Comparison of ENCODE assay signal across 8 cellular contexts in the genomic region with DNA sequence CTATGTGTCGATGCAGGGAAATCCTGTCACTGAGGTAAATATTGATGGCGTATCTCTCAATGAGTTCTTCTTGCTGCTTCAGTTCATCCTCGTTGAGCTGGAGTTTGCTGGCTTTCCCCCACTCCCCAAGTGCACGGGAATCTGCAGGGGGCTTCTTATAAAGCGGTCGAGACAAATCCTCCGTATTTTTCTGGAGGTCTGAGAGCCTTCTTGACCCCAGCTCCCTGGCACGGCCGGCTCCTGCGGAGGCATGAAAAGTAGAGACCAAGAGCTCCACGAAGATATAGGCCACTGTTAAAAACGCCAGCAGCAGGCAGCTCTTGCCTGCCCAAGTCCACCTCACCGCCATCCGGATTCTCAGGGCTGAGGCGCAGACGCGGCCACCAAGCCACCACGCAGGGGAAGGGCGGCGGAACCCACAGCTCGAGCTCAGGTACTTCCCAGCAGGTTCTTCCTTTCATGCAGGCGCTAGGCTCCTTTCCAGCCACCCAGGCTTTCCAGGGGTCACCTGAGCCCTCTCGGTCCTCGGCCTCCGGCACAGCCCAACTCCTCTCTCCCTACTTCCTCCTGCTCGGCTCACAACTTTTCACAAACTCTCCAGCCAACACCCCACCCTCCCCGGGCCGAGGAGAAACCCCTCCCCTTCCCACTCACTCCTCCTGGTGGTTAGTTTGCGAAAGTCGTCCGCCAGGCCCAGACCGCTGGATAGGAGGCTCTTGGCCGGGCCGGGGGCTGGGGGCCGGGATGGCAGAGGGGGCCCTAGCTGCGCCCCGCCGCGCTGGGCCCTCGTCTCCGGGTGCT. TPM values are rescaled to one million over a fixed set of nuclear protein-coding genes. Genes with fewer than 3 reads are reported as not detected.
DNase-seq lines count a peak whose midpoint lies in the region; ATAC-seq, FAIRE-seq and TF ChIP-seq lines count a peak whose summit lies in the region.

TSS of gene GALNT4 (minus strand) at position 596 of the 801 bp plus-strand sequence. CDS start at position 349, 247 bp downstream.

- peaks cover 35% of the 10 kb centered on the region for H3K36me3 Mint-ChIP-seq in activated T-helper 2 cell treated with anti-CD3 and anti-CD28 coated beads, Interferon-gamma antibody, Interleukin-2, Interleukin-4, amounts not matched to agents 10 μg/mL and 5 μg/mL and 100 μg/mL, durations not matched to agents 14 hours and 24 hours and 36 hours (ENCODE audit: low read depth)
- H3K36me3 Mint-ChIP-seq in nephron (ENCODE audit: low read depth) = peaks cover 18% of the 10 kb centered on the region
- peaks cover 28% of the 10 kb centered on the region for H3K36me3 Mint-ChIP-seq in stimulated activated naive CD8-positive, alpha-beta T cell treated with anti-CD3 and anti-CD28 coated beads, Interleukin-15, Interleukin-2, amounts not matched to agents 100 ng/mL and 50 ng/mL, for 24 hours (ENCODE audit: low read depth)

- peak within 1 kb of the TSS; percentile 99 for H3K27ac Mint-ChIP-seq in activated T-helper 2 cell treated with anti-CD3 and anti-CD28 coated beads, Interferon-gamma antibody, Interleukin-2, Interleukin-4, amounts not matched to agents 10 μg/mL and 5 μg/mL and 100 μg/mL, durations not matched to agents 14 hours and 24 hours and 36 hours
- H3K27ac Mint-ChIP-seq in nephron = peak within 1 kb of the TSS; percentile 92 to 97 (median 97)
- H3K27ac Mint-ChIP-seq in stimulated activated naive CD8-positive, alpha-beta T cell treated with anti-CD3 and anti-CD28 coated beads, Interleukin-15, Interleukin-2, amounts not matched to agents 100 ng/mL and 50 ng/mL, for 24 hours = peak within 1 kb of the TSS; percentile 87

- TF ChIP-seq CTCF in fibroblast of pulmonary artery (IDR thresholded peaks at IDR 0.05; ENCODE audit: low read length, missing control alignments) (peak; percentile 62), nephron (IDR thresholded peaks at IDR 0.05; ENCODE audit: unreplicated experiment in 3 of 3) (peak; percentile 67 to 76 (median 71))

- intact Hi-C loops in activated T-helper 2 cell treated with anti-CD3 and anti-CD28 coated beads, Interferon-gamma antibody, Interleukin-2, Interleukin-4, amounts not matched to agents 10 μg/mL and 5 μg/mL and 100 μg/mL, durations not matched to agents 14 hours and 24 hours and 36 hours (cut with micrococcal nuclease) = loop anchor here (1.0 to 5.0 kb wide), 5 partner anchors 53 to 1382 kb away; partner anchors contain the start of genes CEP290 and TMTC3

- H3K4me3 ChIP-seq in fibroblast of pulmonary artery (replicated peaks; ENCODE audit: low read depth, low read length) = peak within 1 kb of the TSS; percentile 94

- peak; percentile 73 for ATAC-seq in GM21360 (IDR thresholded peaks at IDR 0.05; ENCODE audit: unreplicated experiment)

- H3K9me3 Mint-ChIP-seq in activated T-helper 2 cell treated with anti-CD3 and anti-CD28 coated beads, Interferon-gamma antibody, Interleukin-2, Interleukin-4, amounts not matched to agents 10 μg/mL and 5 μg/mL and 100 μg/mL, durations not matched to agents 14 hours and 24 hours and 36 hours = no peaks in the 10 kb centered on the region
- no peaks in the 10 kb centered on the region for H3K9me3 Mint-ChIP-seq in nephron
- no peaks in the 10 kb centered on the region for H3K9me3 Mint-ChIP-seq in stimulated activated naive CD8-positive, alpha-beta T cell treated with anti-CD3 and anti-CD28 coated beads, Interleukin-15, Interleukin-2, amounts not matched to agents 100 ng/mL and 50 ng/mL, for 24 hours

- peaks cover 49% of the 10 kb centered on the region for H3K4me1 Mint-ChIP-seq in activated T-helper 2 cell treated with anti-CD3 and anti-CD28 coated beads, Interferon-gamma antibody, Interleukin-2, Interleukin-4, amounts not matched to agents 10 μg/mL and 5 μg/mL and 100 μg/mL, durations not matched to agents 14 hours and 24 hours and 36 hours (ENCODE audit: low read depth)
- H3K4me1 Mint-ChIP-seq in nephron = peaks cover 38% of the 10 kb centered on the region
- H3K4me1 Mint-ChIP-seq in stimulated activated naive CD8-positive, alpha-beta T cell treated with anti-CD3 and anti-CD28 coated beads, Interleukin-15, Interleukin-2, amounts not matched to agents 100 ng/mL and 50 ng/mL, for 24 hours (ENCODE audit: low read depth) = peaks cover 53% of the 10 kb centered on the region

- DNase-seq in DMS153 treated with DMSO at 0.1 percent for 48 hours (lab: John Stamatoyannopoulos, UW; ENCODE audit: unreplicated experiment) = peak; percentile 40
- peak; percentile 88 for DNase-seq in HTR-8/SVneo (ENCODE audit: insufficient read length, low spot score)
- DNase-seq in RPMI8226 = peak; percentile 90
- DNase-seq in activated T-helper 2 cell treated with anti-CD3 and anti-CD28 coated beads, Interferon-gamma antibody, Interleukin-2, Interleukin-4, amounts not matched to agents 10 μg/mL and 5 μg/mL and 100 μg/mL, durations not matched to agents 14 hours and 24 hours and 36 hours (ENCODE audit: low spot score) = peak; percentile 75
- DNase-seq in fibroblast of pulmonary artery (ENCODE audit: low read depth) = peak; percentile 90

- peak within 1 kb of the TSS; percentile 99 for H3K4me3 Mint-ChIP-seq in activated T-helper 2 cell treated with anti-CD3 and anti-CD28 coated beads, Interferon-gamma antibody, Interleukin-2, Interleukin-4, amounts not matched to agents 10 μg/mL and 5 μg/mL and 100 μg/mL, durations not matched to agents 14 hours and 24 hours and 36 hours (ENCODE audit: low read depth)
- H3K4me3 Mint-ChIP-seq in nephron = peak within 1 kb of the TSS; percentile 92 to 99 (median 95)
- H3K4me3 Mint-ChIP-seq in stimulated activated naive CD8-positive, alpha-beta T cell treated with anti-CD3 and anti-CD28 coated beads, Interleukin-15, Interleukin-2, amounts not matched to agents 100 ng/mL and 50 ng/mL, for 24 hours = peak within 1 kb of the TSS; percentile 98

- FAIRE-seq in HTR-8/SVneo (lab: Jason Lieb, UNC) = no peak

- H3K27me3 Mint-ChIP-seq in activated T-helper 2 cell treated with anti-CD3 and anti-CD28 coated beads, Interferon-gamma antibody, Interleukin-2, Interleukin-4, amounts not matched to agents 10 μg/mL and 5 μg/mL and 100 μg/mL, durations not matched to agents 14 hours and 24 hours and 36 hours (ENCODE audit: low read depth) = no peaks in the 10 kb centered on the region
- no peaks in the 10 kb centered on the region for H3K27me3 Mint-ChIP-seq in nephron (ENCODE audit: low read depth)
- no peaks in the 10 kb centered on the region for H3K27me3 Mint-ChIP-seq in stimulated activated naive CD8-positive, alpha-beta T cell treated with anti-CD3 and anti-CD28 coated beads, Interleukin-15, Interleukin-2, amounts not matched to agents 100 ng/mL and 50 ng/mL, for 24 hours

RNA-seq across cellular contexts. Expression of gene GALNT4, which starts in this region (rescaled TPM):
- total RNA-seq in activated T-helper 2 cell treated with anti-CD3 and anti-CD28 coated beads, Interferon-gamma antibody, Interleukin-2, Interleukin-4, amounts not matched to agents 10 μg/mL and 5 μg/mL and 100 μg/mL, durations not matched to agents 14 hours and 24 hours and 36 hours = 8.8 and 9.1 TPM in 2 replicates

Comparison
In these comparisons a context has a peak if more than half of its experiments do, and no peak if none do; other contexts are left out.
1. Peak in every context shown above with its lines: DNase-seq, ATAC-seq and H3K4me3 ChIP-seq.
2. DNase-seq: peak in every context shown above with its lines; median percentile 90 in RPMI8226; 90 in fibroblast of pulmonary artery; 88 in HTR-8/SVneo; 75 in activated T-helper 2 cell treated with anti-CD3 and anti-CD28 coated beads, Interferon-gamma antibody, Interleukin-2, Interleukin-4, amounts not matched to agents 10 μg/mL and 5 μg/mL and 100 μg/mL, durations not matched to agents 14 hours and 24 hours and 36 hours; 40 in DMS153 treated with DMSO at 0.1 percent for 48 hours.